In genomic region chr3:126259411-126260391, GRCh38 we compare ENCODE assay signal across 8 cellular contexts.
DNase-seq lines count a peak whose midpoint lies in the region; ATAC-seq and TF ChIP-seq lines count a peak whose summit lies in the region.

No MANE protein-coding gene starts in this region.

- no peak for TF ChIP-seq CTCF in glutamatergic neuron (IDR thresholded peaks at IDR 0.05; ENCODE audit: partially characterized antibody, unreplicated experiment)

- peak; percentile 45 for DNase-seq in activated CD4-positive, alpha-beta memory T cell treated with anti-CD3 and anti-CD28 coated beads for 36 hours
- DNase-seq in activated CD4-positive, alpha-beta memory T cell treated with anti-CD3 and anti-CD28 coated beads, Interleukin-2, amount 10 ng/mL, durations not matched to agents 7 days and 5 days, result no peak
- peak; percentile 28 for DNase-seq in SK-N-DZ (ENCODE audit: low spot score)
- peak; percentile 33 for DNase-seq in glutamatergic neuron
- peak; percentile 72 for DNase-seq in sciatic nerve (ENCODE audit: low spot score)
- DNase-seq in NCI-H1092 (lab: John Stamatoyannopoulos, UW), result no peak
- no peak for DNase-seq in effector CD8-positive, alpha-beta T cell (lab: John Stamatoyannopoulos, UW)

- H3K36me3 Mint-ChIP-seq in activated CD4-positive, alpha-beta memory T cell treated with anti-CD3 and anti-CD28 coated beads for 36 hours, result no peaks in the 10 kb centered on the region
- H3K36me3 Mint-ChIP-seq in activated CD4-positive, alpha-beta memory T cell treated with anti-CD3 and anti-CD28 coated beads, Interleukin-2, amount 10 ng/mL, durations not matched to agents 7 days and 5 days (ENCODE audit: low read depth), result no peaks in the 10 kb centered on the region
- H3K36me3 Mint-ChIP-seq in glutamatergic neuron (ENCODE audit: unreplicated experiment), result peaks cover 12% of the 10 kb centered on the region
- no peaks in the 10 kb centered on the region for H3K36me3 Mint-ChIP-seq in activated T-helper 17 cell treated with anti-CD3 and anti-CD28 coated beads, Interleukin-2, amount 50 U/mL, for 72 hours (ENCODE audit: low read depth)

- peak; percentile 70 for ATAC-seq in sciatic nerve
- ATAC-seq in activated T-helper 17 cell treated with anti-CD3 and anti-CD28 coated beads, Interleukin-2, amount 50 U/mL, for 72 hours (replicated peaks), result no peak

- POLR2A ChIA-PET in activated CD4-positive, alpha-beta memory T cell treated with anti-CD3 and anti-CD28 coated beads for 36 hours (lab: Charles Lee), result no interaction called here
- POLR2A ChIA-PET in activated CD4-positive, alpha-beta memory T cell treated with anti-CD3 and anti-CD28 coated beads, Interleukin-2, amount 10 ng/mL, durations not matched to agents 7 days and 5 days (lab: Charles Lee), result no interaction called here

- no peaks in the 10 kb centered on the region for H3K9me3 Mint-ChIP-seq in activated CD4-positive, alpha-beta memory T cell treated with anti-CD3 and anti-CD28 coated beads for 36 hours
- no peaks in the 10 kb centered on the region for H3K9me3 Mint-ChIP-seq in activated CD4-positive, alpha-beta memory T cell treated with anti-CD3 and anti-CD28 coated beads, Interleukin-2, amount 10 ng/mL, durations not matched to agents 7 days and 5 days
- peaks cover 8% of the 10 kb centered on the region for H3K9me3 Mint-ChIP-seq in glutamatergic neuron (ENCODE audit: unreplicated experiment)
- H3K9me3 Mint-ChIP-seq in activated T-helper 17 cell treated with anti-CD3 and anti-CD28 coated beads, Interleukin-2, amount 50 U/mL, for 72 hours, result no peaks in the 10 kb centered on the region

- peaks cover 17% of the 10 kb centered on the region for H3K27me3 Mint-ChIP-seq in activated CD4-positive, alpha-beta memory T cell treated with anti-CD3 and anti-CD28 coated beads for 36 hours
- H3K27me3 Mint-ChIP-seq in activated CD4-positive, alpha-beta memory T cell treated with anti-CD3 and anti-CD28 coated beads, Interleukin-2, amount 10 ng/mL, durations not matched to agents 7 days and 5 days, result peaks cover under 1% of the 10 kb centered on the region
- peaks cover 7% of the 10 kb centered on the region for H3K27me3 Mint-ChIP-seq in glutamatergic neuron (ENCODE audit: unreplicated experiment)
- peaks cover 14% of the 10 kb centered on the region for H3K27me3 Mint-ChIP-seq in activated T-helper 17 cell treated with anti-CD3 and anti-CD28 coated beads, Interleukin-2, amount 50 U/mL, for 72 hours

- intact Hi-C loops in activated CD4-positive, alpha-beta memory T cell treated with anti-CD3 and anti-CD28 coated beads for 36 hours (cut with micrococcal nuclease), result no loop called here
- intact Hi-C loops in sciatic nerve (cut with DNase I), result loop anchor here (5.0 kb wide), 2 partner anchors 118 to 133 kb away; partner anchors contain the start of gene CFAP100

- no peak overlapping the region for H3K4me3 Mint-ChIP-seq in activated CD4-positive, alpha-beta memory T cell treated with anti-CD3 and anti-CD28 coated beads for 36 hours
- no peak overlapping the region for H3K4me3 Mint-ChIP-seq in activated CD4-positive, alpha-beta memory T cell treated with anti-CD3 and anti-CD28 coated beads, Interleukin-2, amount 10 ng/mL, durations not matched to agents 7 days and 5 days
- H3K4me3 Mint-ChIP-seq in glutamatergic neuron (ENCODE audit: unreplicated experiment), result no peak overlapping the region
- no peak overlapping the region for H3K4me3 Mint-ChIP-seq in activated T-helper 17 cell treated with anti-CD3 and anti-CD28 coated beads, Interleukin-2, amount 50 U/mL, for 72 hours

- no peaks in the 10 kb centered on the region for H3K4me1 Mint-ChIP-seq in activated CD4-positive, alpha-beta memory T cell treated with anti-CD3 and anti-CD28 coated beads for 36 hours (ENCODE audit: low read depth)
- H3K4me1 Mint-ChIP-seq in activated CD4-positive, alpha-beta memory T cell treated with anti-CD3 and anti-CD28 coated beads, Interleukin-2, amount 10 ng/mL, durations not matched to agents 7 days and 5 days, result no peaks in the 10 kb centered on the region
- peaks cover 11% of the 10 kb centered on the region for H3K4me1 Mint-ChIP-seq in glutamatergic neuron (ENCODE audit: low read depth, unreplicated experiment)
- H3K4me1 Mint-ChIP-seq in activated T-helper 17 cell treated with anti-CD3 and anti-CD28 coated beads, Interleukin-2, amount 50 U/mL, for 72 hours, result no peaks in the 10 kb centered on the region

- no peak overlapping the region for H3K27ac Mint-ChIP-seq in activated CD4-positive, alpha-beta memory T cell treated with anti-CD3 and anti-CD28 coated beads for 36 hours
- no peak overlapping the region for H3K27ac Mint-ChIP-seq in activated CD4-positive, alpha-beta memory T cell treated with anti-CD3 and anti-CD28 coated beads, Interleukin-2, amount 10 ng/mL, durations not matched to agents 7 days and 5 days
- H3K27ac Mint-ChIP-seq in glutamatergic neuron (ENCODE audit: unreplicated experiment), result no peak overlapping the region
- H3K27ac Mint-ChIP-seq in activated T-helper 17 cell treated with anti-CD3 and anti-CD28 coated beads, Interleukin-2, amount 50 U/mL, for 72 hours, result no peak overlapping the region

- CTCF ChIA-PET in activated CD4-positive, alpha-beta memory T cell treated with anti-CD3 and anti-CD28 coated beads for 36 hours (lab: Charles Lee), result no interaction called here
- CTCF ChIA-PET in activated CD4-positive, alpha-beta memory T cell treated with anti-CD3 and anti-CD28 coated beads, Interleukin-2, amount 10 ng/mL, durations not matched to agents 7 days and 5 days (lab: Charles Lee), result no interaction called here

Comparison
In these comparisons a context has a peak if more than half of its experiments do, and no peak if none do; other contexts are left out.
1. DNase-seq: peak in activated CD4-positive, alpha-beta memory T cell treated with anti-CD3 and anti-CD28 coated beads for 36 hours (single experiment), SK-N-DZ (single experiment), glutamatergic neuron (single experiment) and sciatic nerve (single experiment); none in activated CD4-positive, alpha-beta memory T cell treated with anti-CD3 and anti-CD28 coated beads, Interleukin-2, amount 10 ng/mL, durations not matched to agents 7 days and 5 days (single experiment), NCI-H1092 (single experiment) and effector CD8-positive, alpha-beta T cell (single experiment).